8 cellular contexts compared by ENCODE assay signal in the genomic region with DNA sequence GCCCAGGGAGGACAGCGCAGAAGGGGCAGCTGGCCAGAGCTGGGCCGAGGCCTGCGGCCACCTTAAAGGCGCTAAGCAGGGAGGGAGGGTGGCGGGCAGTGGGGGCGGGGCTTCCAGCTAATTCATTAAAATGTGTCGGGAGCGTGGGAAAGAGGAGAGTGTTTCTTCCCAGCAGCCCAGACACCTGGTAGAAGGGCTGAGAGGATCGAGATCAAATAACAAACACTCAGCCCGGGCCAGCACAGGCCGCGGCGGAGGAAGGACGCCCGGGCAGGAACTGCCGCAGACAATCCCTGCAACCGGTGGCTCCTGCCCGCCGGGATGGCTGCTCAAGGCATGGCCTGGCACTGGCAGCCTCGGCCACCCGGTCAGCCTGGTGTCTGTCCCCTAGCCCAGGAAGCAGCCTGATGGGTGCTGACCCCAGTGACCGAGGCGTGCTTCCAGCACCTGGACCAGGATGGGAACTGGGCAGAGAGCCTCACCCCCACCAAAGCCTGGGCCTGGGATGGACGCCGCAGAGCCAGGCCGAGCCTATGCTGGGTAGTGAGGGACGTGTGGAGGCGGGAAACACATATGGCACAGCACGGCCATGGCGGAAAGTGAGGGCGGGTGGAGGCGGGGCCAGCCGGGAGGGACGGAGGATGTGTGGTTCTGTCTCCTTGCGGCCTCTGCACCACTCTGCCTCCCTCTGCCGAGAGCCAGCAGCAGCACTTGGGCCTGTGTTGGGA. TPM values are rescaled to one million over a fixed set of nuclear protein-coding genes. Genes with fewer than 3 reads are reported as not detected.
DNase-seq lines count a peak whose midpoint lies in the region; ATAC-seq and TF ChIP-seq lines count a peak whose summit lies in the region.

No MANE protein-coding gene starts in this region.

- POLR2A ChIA-PET in activated CD8-positive, alpha-beta T cell treated with anti-CD3 and anti-CD28 coated beads for 36 hours (lab: Charles Lee) = interaction anchor here (0.7 to 1.2 kb wide), 2 partner anchors 10 to 117 kb away, joined by 3 to 4 read pairs; a partner anchor contains a TSS

- CTCF ChIA-PET in activated CD8-positive, alpha-beta T cell treated with anti-CD3 and anti-CD28 coated beads for 36 hours (lab: Charles Lee) = interaction anchor here (0.6 to 1.0 kb wide), 2 partner anchors 11 to 44 kb away, joined by 3 read pairs; no protein-coding TSS in a partner anchor

- TF ChIP-seq CTCF in BE2C (IDR thresholded peaks at IDR 0.05; ENCODE audit: low read depth, low read length) (no peak), epithelial cell of esophagus (IDR thresholded peaks at IDR 0.05; ENCODE audit: insufficient read depth, low read depth, low read length, missing control alignments) (no peak), neural crest cell (conservative IDR thresholded peaks at IDR 0.05) (no peak), upper lobe of right lung (IDR thresholded peaks at IDR 0.05) (peak; percentile 28)
- peak; percentile 17 for TF ChIP-seq CTCF in activated CD8-positive, alpha-beta T cell treated with anti-CD3 and anti-CD28 coated beads for 36 hours (IDR thresholded peaks at IDR 0.05)

- H3K4me1 ChIP-seq in BE2C (no peaks in the 10 kb centered on the region; the same call in 1 of the 2 replicates), upper lobe of right lung (peaks cover 59% of the 10 kb centered on the region)

- no peaks in the 10 kb centered on the region for H3K36me3 Mint-ChIP-seq in activated CD8-positive, alpha-beta T cell treated with anti-CD3 and anti-CD28 coated beads for 36 hours (ENCODE audit: low read depth)
- no peaks in the 10 kb centered on the region for H3K36me3 Mint-ChIP-seq in neural crest cell (ENCODE audit: low read depth)

- H3K9me3 ChIP-seq in BE2C (no peaks in the 10 kb centered on the region), upper lobe of right lung (no peaks in the 10 kb centered on the region)

- peak overlapping the region; percentile 57 for H3K27ac Mint-ChIP-seq in activated CD8-positive, alpha-beta T cell treated with anti-CD3 and anti-CD28 coated beads for 36 hours
- no peak overlapping the region for H3K27ac Mint-ChIP-seq in neural crest cell (ENCODE audit: unreplicated experiment)

- H3K4me3 ChIP-seq in BE2C (ENCODE audit: low read depth, low read length) (no peak overlapping the region), epithelial cell of esophagus (ENCODE audit: low read length) (peak overlapping the region; percentile 14), upper lobe of right lung (peak overlapping the region; percentile 27)

- DNase-seq in BE2C (peak; percentile 39), NCI-H1105 (lab: John Stamatoyannopoulos, UW) (peak; percentile 35), epithelial cell of esophagus (ENCODE audit: low read depth) (peak; percentile 68), neural crest cell (ENCODE audit: low read depth, low spot score) (no peak), upper lobe of right lung (peak; percentile 84)
- peak; percentile 87 for DNase-seq in activated CD8-positive, alpha-beta T cell treated with anti-CD3 and anti-CD28 coated beads for 36 hours

- peaks cover 17% of the 10 kb centered on the region for H3K4me1 Mint-ChIP-seq in activated CD8-positive, alpha-beta T cell treated with anti-CD3 and anti-CD28 coated beads for 36 hours (ENCODE audit: low read depth)
- H3K4me1 Mint-ChIP-seq in neural crest cell = peaks cover 25% of the 10 kb centered on the region

- H3K36me3 ChIP-seq in BE2C = no peaks in the 10 kb centered on the region
- H3K36me3 ChIP-seq in upper lobe of right lung = no peaks in the 10 kb centered on the region

- peak; percentile 74 for ATAC-seq in activated CD8-positive, alpha-beta T cell treated with anti-CD3 and anti-CD28 coated beads for 36 hours
- ATAC-seq in upper lobe of right lung (peak; percentile 56), GM19452 (IDR thresholded peaks at IDR 0.05; ENCODE audit: unreplicated experiment) (no peak), HG03378 (IDR thresholded peaks at IDR 0.05; ENCODE audit: unreplicated experiment) (no peak)

- H3K27ac ChIP-seq in upper lobe of right lung = peak overlapping the region; percentile 67

- H3K4me3 Mint-ChIP-seq in activated CD8-positive, alpha-beta T cell treated with anti-CD3 and anti-CD28 coated beads for 36 hours = no peak overlapping the region
- peak overlapping the region; percentile 79 for H3K4me3 Mint-ChIP-seq in neural crest cell

- H3K9me3 Mint-ChIP-seq in activated CD8-positive, alpha-beta T cell treated with anti-CD3 and anti-CD28 coated beads for 36 hours = no peaks in the 10 kb centered on the region
- no peaks in the 10 kb centered on the region for H3K9me3 Mint-ChIP-seq in neural crest cell

- peaks cover 6% of the 10 kb centered on the region for H3K27me3 Mint-ChIP-seq in activated CD8-positive, alpha-beta T cell treated with anti-CD3 and anti-CD28 coated beads for 36 hours
- H3K27me3 Mint-ChIP-seq in neural crest cell (ENCODE audit: low read depth) = peaks cover 8% of the 10 kb centered on the region

- intact Hi-C loops in activated CD8-positive, alpha-beta T cell treated with anti-CD3 and anti-CD28 coated beads for 36 hours (cut with micrococcal nuclease) = loop anchor here (10.0 kb wide), 1 partner anchor 220 kb away; no protein-coding TSS in a partner anchor
- intact Hi-C loops in upper lobe of right lung (cut with DNase I) = no loop called here

- H3K27me3 ChIP-seq in BE2C = no peaks in the 10 kb centered on the region
- H3K27me3 ChIP-seq in upper lobe of right lung = peaks cover 3% of the 10 kb centered on the region

RNA-seq across cellular contexts. Expression of a gene that starts 3.2 kb away (rescaled TPM):
- 5.3 TPM for polyA plus RNA-seq in BE2C (2012; ENCODE audit: insufficient read depth, insufficient read length, low read depth)
- total RNA-seq in activated CD8-positive, alpha-beta T cell treated with anti-CD3 and anti-CD28 coated beads for 36 hours = 1 to 10 TPM; 3.3 to 4.4 TPM
- total RNA-seq in neural crest cell = 31.7 and 33.7 TPM in 2 replicates
- 21.5 TPM for total RNA-seq in upper lobe of right lung

RNA-seq across cellular contexts. Expression of a gene that starts 27.7 kb away (rescaled TPM):
- polyA plus RNA-seq in BE2C (2012; ENCODE audit: insufficient read depth, insufficient read length, low read depth) = 9.9 TPM
- total RNA-seq in activated CD8-positive, alpha-beta T cell treated with anti-CD3 and anti-CD28 coated beads for 36 hours = 1 to 10 TPM; 2.9 to 3.0 TPM
- total RNA-seq in neural crest cell = 0.75 and 0.86 TPM in 2 replicates
- total RNA-seq in upper lobe of right lung = 27.4 TPM

RNA-seq across cellular contexts. Expression of a gene that starts 50.1 kb away (rescaled TPM):
- polyA plus RNA-seq in BE2C (2012; ENCODE audit: insufficient read depth, insufficient read length, low read depth) = 204 TPM
- 10 to 100 TPM; 50.9 to 54.3 TPM for total RNA-seq in activated CD8-positive, alpha-beta T cell treated with anti-CD3 and anti-CD28 coated beads for 36 hours
- total RNA-seq in neural crest cell (76.7 and 79.0 TPM in 2 replicates), upper lobe of right lung (47.2 TPM)

RNA-seq across cellular contexts. Expression of a gene that starts 54.1 kb away (rescaled TPM):
- not detected for polyA plus RNA-seq in BE2C (2012; ENCODE audit: insufficient read depth, insufficient read length, low read depth)
- not detected for total RNA-seq in activated CD8-positive, alpha-beta T cell treated with anti-CD3 and anti-CD28 coated beads for 36 hours
- 0.26 TPM in 1 of 2 replicates, not detected in the other for total RNA-seq in neural crest cell
- not detected for total RNA-seq in upper lobe of right lung

Comparison
In these comparisons a context has a peak if more than half of its experiments do, and no peak if none do; other contexts are left out.
1. CTCF ChIP-seq: peak in activated CD8-positive, alpha-beta T cell treated with anti-CD3 and anti-CD28 coated beads for 36 hours (single experiment) and upper lobe of right lung (single experiment); none in BE2C (single experiment), epithelial cell of esophagus (single experiment) and neural crest cell (single experiment).
2. ATAC-seq: peak in activated CD8-positive, alpha-beta T cell treated with anti-CD3 and anti-CD28 coated beads for 36 hours (single experiment) and upper lobe of right lung (single experiment); none in GM19452 (single experiment) and HG03378 (single experiment).